8 cellular contexts compared by ENCODE assay signal in genomic region chr1:109240158-109241152, GRCh38. TPM values are rescaled to one million over a fixed set of nuclear protein-coding genes. Genes with fewer than 3 reads are reported as not detected.
DNase-seq lines count a peak whose midpoint lies in the region; ATAC-seq, FAIRE-seq and TF ChIP-seq lines count a peak whose summit lies in the region.

No MANE protein-coding gene starts in this region.

- peaks cover 0 to 5% (median 5%) of the 10 kb centered on the region in 3 donors for H3K4me1 ChIP-seq in pancreas

- peak overlapping the region; percentile 98 for H3K27ac ChIP-seq in RWPE1
- no peak overlapping the region for H3K27ac ChIP-seq in pancreas

- H3K27ac Mint-ChIP-seq in activated CD4-positive, alpha-beta T cell treated with anti-CD3 and anti-CD28 coated beads, Interleukin-2, amount 10 ng/mL, durations not matched to agents 7 days and 5 days, result no peak overlapping the region

- H3K4me3 Mint-ChIP-seq in activated CD4-positive, alpha-beta T cell treated with anti-CD3 and anti-CD28 coated beads, Interleukin-2, amount 10 ng/mL, durations not matched to agents 7 days and 5 days, result no peak overlapping the region

- H3K4me3 ChIP-seq in fibroblast of mammary gland (ENCODE audit: control insufficient read depth, low read depth, low read length) (no peak overlapping the region), pancreas (no peak overlapping the region)

- ATAC-seq in pancreas, result peak; percentile 75 to 82 (median 78)
- no peak for ATAC-seq in HG03354 (IDR thresholded peaks at IDR 0.05; ENCODE audit: poor library complexity, severe bottlenecking, unreplicated experiment)

- no peaks in the 10 kb centered on the region for H3K9me3 Mint-ChIP-seq in activated CD4-positive, alpha-beta T cell treated with anti-CD3 and anti-CD28 coated beads, Interleukin-2, amount 10 ng/mL, durations not matched to agents 7 days and 5 days

- H3K27me3 Mint-ChIP-seq in activated CD4-positive, alpha-beta T cell treated with anti-CD3 and anti-CD28 coated beads, Interleukin-2, amount 10 ng/mL, durations not matched to agents 7 days and 5 days, result peaks cover 21% of the 10 kb centered on the region

- CTCF ChIA-PET in activated CD4-positive, alpha-beta T cell treated with anti-CD3 and anti-CD28 coated beads, Interleukin-2, amount 10 ng/mL, durations not matched to agents 7 days and 5 days (lab: Charles Lee), result interaction anchor here (0.6 to 1.4 kb wide), 5 partner anchors 9 to 26 kb away, joined by 3 to 6 read pairs (median 3); no protein-coding TSS in a partner anchor
- CTCF ChIA-PET in RWPE1 (lab: Yijun Ruan, JAX), result interaction anchor here (0.6 to 1.8 kb wide), 3 partner anchors 15 to 23 kb away, joined by 3 to 6 read pairs (median 4); no protein-coding TSS in a partner anchor

- peak; percentile 29 for DNase-seq in activated CD4-positive, alpha-beta T cell treated with anti-CD3 and anti-CD28 coated beads, Interleukin-2, amount 10 ng/mL, durations not matched to agents 7 days and 5 days
- DNase-seq in activated CD4-positive, alpha-beta T cell treated with anti-CD3 and anti-CD28 coated beads for 4 hours, result no peak
- DNase-seq in RWPE1 (ENCODE audit: low spot score), result peak; percentile 95
- DNase-seq in fibroblast of mammary gland (ENCODE audit: low read depth), result peak; percentile 83
- DNase-seq in pancreas, result peak in 4 of 6 donors; percentile 45 to 83 (median 70)
- no peak for DNase-seq in T-helper 1 cell
- no peak for DNase-seq in stimulated activated CD4-positive, alpha-beta T cell treated with anti-CD3 and anti-CD28 coated beads, Interleukin-12 subunit alpha, Interleukin-12 subunit beta, amount 100 ng/mL, for 4 hours

- H3K4me1 Mint-ChIP-seq in activated CD4-positive, alpha-beta T cell treated with anti-CD3 and anti-CD28 coated beads, Interleukin-2, amount 10 ng/mL, durations not matched to agents 7 days and 5 days, result peaks cover 16% of the 10 kb centered on the region

- no peaks in the 10 kb centered on the region for H3K27me3 ChIP-seq in pancreas

- TF ChIP-seq CTCF in RWPE1 (conservative IDR thresholded peaks at IDR 0.05; ENCODE audit: low read depth) (no peak), fibroblast of mammary gland (conservative IDR thresholded peaks at IDR 0.05; ENCODE audit: control insufficient read depth, insufficient read depth, low read depth, low read length) (no peak), pancreas (IDR thresholded peaks at IDR 0.05) (no peak)

- no peak for FAIRE-seq in pancreas (lab: Jason Lieb, UNC)

- H3K36me3 Mint-ChIP-seq in activated CD4-positive, alpha-beta T cell treated with anti-CD3 and anti-CD28 coated beads, Interleukin-2, amount 10 ng/mL, durations not matched to agents 7 days and 5 days (ENCODE audit: low read depth), result peaks cover 28% of the 10 kb centered on the region

- POLR2A ChIA-PET in activated CD4-positive, alpha-beta T cell treated with anti-CD3 and anti-CD28 coated beads, Interleukin-2, amount 10 ng/mL, durations not matched to agents 7 days and 5 days (lab: Charles Lee), result no interaction called here
- POLR2A ChIA-PET in RWPE1 (lab: Yijun Ruan, JAX; ENCODE audit: low non-redundant PET), result interaction anchor here (0.6 to 0.8 kb wide), 4 partner anchors 9 to 43 kb away, joined by 3 to 17 read pairs (median 4); partner anchors contain the start of gene CELSR2

- WGBS in pancreas, 2 donors, result 21 to 25% methylated on average over 26 of the region's 26 CpGs

- intact Hi-C loops in pancreas (cut with DNase I), result no loop called here

- H3K36me3 ChIP-seq in pancreas, result peaks cover 2 to 35% (median 31%) of the 10 kb centered on the region in 3 donors

- no peaks in the 10 kb centered on the region for H3K9me3 ChIP-seq in pancreas

RNA-seq across cellular contexts. Expression of gene CELSR2, which starts 8.9 kb away (rescaled TPM):
- total RNA-seq in activated CD4-positive, alpha-beta T cell treated with anti-CD3 and anti-CD28 coated beads, Interleukin-2, amount 10 ng/mL, durations not matched to agents 7 days and 5 days, result 1 to 10 TPM; 5.2 to 5.3 TPM
- 1 to 10 TPM; 4.0 to 8.5 (median 4.7) TPM for total RNA-seq in pancreas
- polyA plus RNA-seq in pancreas, result 1 to 10 TPM; 5.6 to 6.8 TPM

RNA-seq across cellular contexts. Expression of gene SARS1, which starts 26.7 kb away (rescaled TPM):
- total RNA-seq in activated CD4-positive, alpha-beta T cell treated with anti-CD3 and anti-CD28 coated beads, Interleukin-2, amount 10 ng/mL, durations not matched to agents 7 days and 5 days, result 100 to 1,000 TPM; 138 to 140 TPM
- 100 to 1,000 TPM in 4 of 6 donors, 10 to 100 TPM in 2; 82.7 to 270 (median 115) TPM for total RNA-seq in pancreas
- 100 to 1,000 TPM in 1 of 2 donors, 10 to 100 TPM in 1; 50.5 to 125 TPM for polyA plus RNA-seq in pancreas

RNA-seq across cellular contexts. Expression of gene PSRC1, which starts 42.5 kb away (rescaled TPM):
- 10 to 100 TPM; 32.7 to 34.5 TPM for total RNA-seq in activated CD4-positive, alpha-beta T cell treated with anti-CD3 and anti-CD28 coated beads, Interleukin-2, amount 10 ng/mL, durations not matched to agents 7 days and 5 days
- 1 to 10 TPM in 2 of 6 donors, under 1 TPM in 4; 0.08 to 3.0 (median 0.78) TPM for total RNA-seq in pancreas
- polyA plus RNA-seq in pancreas, result 1 to 10 TPM; 2.2 to 5.4 TPM

Comparison
In these comparisons a context has a peak if more than half of its experiments do, and no peak if none do; other contexts are left out.
1. DNase-seq: peak in activated CD4-positive, alpha-beta T cell treated with anti-CD3 and anti-CD28 coated beads, Interleukin-2, amount 10 ng/mL, durations not matched to agents 7 days and 5 days (single experiment), RWPE1 (single experiment), fibroblast of mammary gland (single experiment) and pancreas (4 of 6); none in activated CD4-positive, alpha-beta T cell treated with anti-CD3 and anti-CD28 coated beads for 4 hours (0 of 2), T-helper 1 cell (0 of 5) and stimulated activated CD4-positive, alpha-beta T cell treated with anti-CD3 and anti-CD28 coated beads, Interleukin-12 subunit alpha, Interleukin-12 subunit beta, amount 100 ng/mL, for 4 hours (single experiment).
2. RNA of gene PSRC1, which starts 42.5 kb away (total RNA-seq): 32.7 to 34.5 TPM in activated CD4-positive, alpha-beta T cell treated with anti-CD3 and anti-CD28 coated beads, Interleukin-2, amount 10 ng/mL, durations not matched to agents 7 days and 5 days; 0.08 to 3.0 TPM in pancreas; every median in the first group is over 4 times any median in the second.